13 cellular contexts compared by ENCODE assay signal in genomic region chr1:229325873-229326502, GRCh38. TPM values are rescaled to one million over a fixed set of nuclear protein-coding genes. Genes with fewer than 3 reads are reported as not detected.
DNase-seq lines count a peak whose midpoint lies in the region; ATAC-seq and TF ChIP-seq lines count a peak whose summit lies in the region.
"Had no signal": no experiment of that assay in that cellular context is flagged by ENCODE, and none has a peak within 500 bp of the region (broad histone marks: within the 10 kb centered on the region; RNA-seq: fewer than 3 reads in every experiment).

No MANE protein-coding gene starts in this region.

- no peaks in the 10 kb centered on the region; the same call in 1 of the 2 replicates for H3K79me2 ChIP-seq in H9 (ENCODE audit: insufficient read depth, low read length)

- H2BK15ac ChIP-seq in H9 (ENCODE audit: low read depth, low read length), result no peak overlapping the region

- no peak overlapping the region for H2BK12ac ChIP-seq in H9 (ENCODE audit: insufficient read length, low read depth, low read length)

- no peak overlapping the region for H2BK20ac ChIP-seq in H9 (ENCODE audit: low read depth, low read length, poor library complexity, severe bottlenecking)

- POLR2A ChIA-PET in activated CD4-positive, alpha-beta memory T cell treated with anti-CD3 and anti-CD28 coated beads, Interleukin-2, amount 10 ng/mL, durations not matched to agents 7 days and 5 days (lab: Charles Lee), result interaction anchor here (1.0 to 2.9 kb wide), 6 partner anchors 10 to 115 kb away, joined by 3 to 14 read pairs (median 4); partner anchors contain the start of genes CCSAP and RAB4A

- H3K27me3 Mint-ChIP-seq in H9 (ENCODE audit: low read depth) (no peaks in the 10 kb centered on the region), naive B cell (no peaks in the 10 kb centered on the region)
- no peaks in the 10 kb centered on the region for H3K27me3 Mint-ChIP-seq in activated CD4-positive, alpha-beta memory T cell treated with anti-CD3 and anti-CD28 coated beads, Interleukin-2, amount 10 ng/mL, durations not matched to agents 7 days and 5 days

- no peak overlapping the region for H3K56ac ChIP-seq in H9 (ENCODE audit: insufficient read length, low read depth, low read length)

- no peak overlapping the region for H4K91ac ChIP-seq in H9 (ENCODE audit: insufficient read length, low read depth, low read length)

- H2AFZ ChIP-seq in H9 (ENCODE audit: low read length), result no peak overlapping the region

- H3K9me3 Mint-ChIP-seq in H9, result no peaks in the 10 kb centered on the region
- H3K9me3 Mint-ChIP-seq in activated CD4-positive, alpha-beta memory T cell treated with anti-CD3 and anti-CD28 coated beads, Interleukin-2, amount 10 ng/mL, durations not matched to agents 7 days and 5 days, result no peaks in the 10 kb centered on the region
- H3K9me3 Mint-ChIP-seq in naive B cell, result no peaks in the 10 kb centered on the region

- no peak overlapping the region for H3K4me3 ChIP-seq in BLaER1
- H3K4me3 ChIP-seq: gastrocnemius medialis, pancreas had no signal

- H3K27me3 ChIP-seq in BLaER1 (no peaks in the 10 kb centered on the region), H9 (ENCODE audit: insufficient read depth, low read length) (no peaks in the 10 kb centered on the region)
- H3K27me3 ChIP-seq: gastrocnemius medialis, pancreas had no signal

- H3K36me3 Mint-ChIP-seq in H9 (ENCODE audit: insufficient read depth in 1 of 3, low read depth in 3 of 3) (peaks cover 10 to 53% (median 36%) of the 10 kb centered on the region in 3 experiments; a peak in 6 of 7 replicates), naive B cell (peaks cover 10 to 18% of the 10 kb centered on the region in 2 donors)
- peaks cover 51% of the 10 kb centered on the region for H3K36me3 Mint-ChIP-seq in activated CD4-positive, alpha-beta memory T cell treated with anti-CD3 and anti-CD28 coated beads, Interleukin-2, amount 10 ng/mL, durations not matched to agents 7 days and 5 days (ENCODE audit: low read depth)

- TF ChIP-seq CTCF in H9 (conservative IDR thresholded peaks at IDR 0.05), result no peak

- H2BK5ac ChIP-seq in H9 (ENCODE audit: insufficient read length, low read length), result no peak overlapping the region

- no peak overlapping the region for H2AK5ac ChIP-seq in H9 (ENCODE audit: insufficient read length, low read length)

- H2BK120ac ChIP-seq in H9 (ENCODE audit: low read depth, low read length, poor library complexity, severe bottlenecking), result no peak overlapping the region

- H3K23me2 ChIP-seq in H9 (ENCODE audit: insufficient read length, low read depth, low read length, poor library complexity, severe bottlenecking), result no peaks in the 10 kb centered on the region

- H3K18ac ChIP-seq in H9 (ENCODE audit: insufficient read length, low read depth, low read length), result no peak overlapping the region

- no peak overlapping the region for H3K4ac ChIP-seq in H9 (ENCODE audit: low read depth, low read length)

- peak overlapping the region in 2 of 3 experiments; percentile 45 to 71; a peak in 2 of 7 replicates for H3K27ac Mint-ChIP-seq in H9
- H3K27ac Mint-ChIP-seq in activated CD4-positive, alpha-beta memory T cell treated with anti-CD3 and anti-CD28 coated beads, Interleukin-2, amount 10 ng/mL, durations not matched to agents 7 days and 5 days, result peak overlapping the region; percentile 78
- H3K27ac Mint-ChIP-seq in naive B cell, result peak overlapping the region in 5 of 6 donors; percentile 86 to 92 (median 89)

- DNase-seq in H9 (no peak), naive B cell (peak; percentile 19), NCI-H2171 (lab: John Stamatoyannopoulos, UW) (no peak), RKO (ENCODE audit: low spot score) (no peak)
- DNase-seq in activated CD4-positive, alpha-beta memory T cell treated with anti-CD3 and anti-CD28 coated beads, Interleukin-2, amount 10 ng/mL, durations not matched to agents 7 days and 5 days, result no peak
- DNase-seq: gastrocnemius medialis; left colon; NCI-H748 treated with DMSO at 0.1 percent for 48 hours; pancreas; stimulated activated CD4-positive, alpha-beta T cell treated with anti-CD3 and anti-CD28 coated beads, Interleukin-4, amount 100 ng/mL, for 24 hours had no signal

- no CpG with 5 or more reads among the region's 10 CpGs for WGBS in H9 (ENCODE audit: extremely low coverage, insufficient read length, low lambda C conversion rate)

- H4K5ac ChIP-seq in H9 (ENCODE audit: insufficient read length, low read depth, low read length), result no peak overlapping the region

- H3K27ac ChIP-seq in BLaER1 (peak overlapping the region; percentile 37; the same call in 1 of the 2 replicates), H9 (ENCODE audit: insufficient read length, low read depth, low read length) (no peak overlapping the region)
- H3K27ac ChIP-seq: gastrocnemius medialis, pancreas had no signal

- H3K4me1 ChIP-seq in BLaER1, result peaks cover 13% of the 10 kb centered on the region
- no peaks in the 10 kb centered on the region for H3K4me1 ChIP-seq in H9 (ENCODE audit: insufficient read depth, low read length)
- H3K4me1 ChIP-seq: gastrocnemius medialis, pancreas had no signal

- no peaks in the 10 kb centered on the region for H3K79me1 ChIP-seq in H9 (ENCODE audit: insufficient read depth, low read depth, low read length, poor library complexity, severe bottlenecking)

- peak overlapping the region; percentile 33 for H3K4me2 ChIP-seq in BLaER1
- H3K4me2 ChIP-seq in H9 (ENCODE audit: insufficient read depth, insufficient read length, low read length), result no peak overlapping the region

- no peak overlapping the region for H3K9ac ChIP-seq in BLaER1
- no peak overlapping the region for H3K9ac ChIP-seq in H9 (ENCODE audit: extremely low read depth, insufficient read length, low read length)

- peaks cover 7 to 13% of the 10 kb centered on the region in 2 experiments for H3K4me1 Mint-ChIP-seq in H9
- peaks cover 40% of the 10 kb centered on the region for H3K4me1 Mint-ChIP-seq in activated CD4-positive, alpha-beta memory T cell treated with anti-CD3 and anti-CD28 coated beads, Interleukin-2, amount 10 ng/mL, durations not matched to agents 7 days and 5 days
- peaks cover 11 to 43% (median 30%) of the 10 kb centered on the region in 3 donors for H3K4me1 Mint-ChIP-seq in naive B cell

- ATAC-seq in naive B cell (ENCODE audit: low read depth in 2 of 2) (peak in 1 of 2 donors; percentile 51), GM18868 (IDR thresholded peaks at IDR 0.05; ENCODE audit: unreplicated experiment) (no peak), GM18502 (IDR thresholded peaks at IDR 0.05; ENCODE audit: poor library complexity, unreplicated experiment) (no peak)
- ATAC-seq: gastrocnemius medialis, left colon had no signal

- H4K20me1 ChIP-seq in BLaER1 (peaks cover 21% of the 10 kb centered on the region; the same call in 1 of the 2 replicates), H9 (ENCODE audit: control insufficient read depth, insufficient read depth, insufficient read length) (no peaks in the 10 kb centered on the region)

- no peak overlapping the region for H3K4me3 Mint-ChIP-seq in H9
- H3K4me3 Mint-ChIP-seq in activated CD4-positive, alpha-beta memory T cell treated with anti-CD3 and anti-CD28 coated beads, Interleukin-2, amount 10 ng/mL, durations not matched to agents 7 days and 5 days, result peak overlapping the region; percentile 52
- H3K4me3 Mint-ChIP-seq in naive B cell, result peak overlapping the region in 6 of 8 donors; percentile 60 to 88 (median 73)

- H3K14ac ChIP-seq in H9 (ENCODE audit: insufficient read depth, low read length), result no peak overlapping the region; the same call in 1 of the 2 replicates

- H3K9me3 ChIP-seq in BLaER1 (no peaks in the 10 kb centered on the region), H9 (ENCODE audit: control insufficient read depth, low read depth, low read length) (no peaks in the 10 kb centered on the region)
- H3K9me3 ChIP-seq: gastrocnemius medialis, pancreas had no signal

- H3K23ac ChIP-seq in H9 (ENCODE audit: insufficient read length, low read depth, low read length), result no peak overlapping the region

- CTCF ChIA-PET in activated CD4-positive, alpha-beta memory T cell treated with anti-CD3 and anti-CD28 coated beads, Interleukin-2, amount 10 ng/mL, durations not matched to agents 7 days and 5 days (lab: Charles Lee), result no interaction called here

- peaks cover 89% of the 10 kb centered on the region for H3K36me3 ChIP-seq in BLaER1

- no peak overlapping the region for H4K8ac ChIP-seq in H9 (replicated peaks; ENCODE audit: insufficient read length, low read depth, low read length)

- H3T11ph ChIP-seq in H9 (ENCODE audit: low read length), result no peak overlapping the region

RNA-seq across cellular contexts. Expression of gene CCSAP, which starts 16.9 kb away (rescaled TPM):
- 8.5 TPM in 2 replicates for total RNA-seq in H9 (2021)
- total RNA-seq in activated CD4-positive, alpha-beta memory T cell treated with anti-CD3 and anti-CD28 coated beads, Interleukin-2, amount 10 ng/mL, durations not matched to agents 7 days and 5 days, result 10 to 100 TPM; 13.1 to 13.4 TPM
- polyA plus RNA-seq in naive B cell (ENCODE audit: low read depth in 6 of 6), result 1 to 10 TPM in 5 of 6 donors, under 1 TPM in 1; 0.13 to 3.3 (median 2.4) TPM

RNA-seq across cellular contexts. Expression of gene RAB4A, which starts 55.1 kb away (rescaled TPM):
- 64.2 and 66.7 TPM in 2 replicates for total RNA-seq in H9 (2021)
- total RNA-seq in activated CD4-positive, alpha-beta memory T cell treated with anti-CD3 and anti-CD28 coated beads, Interleukin-2, amount 10 ng/mL, durations not matched to agents 7 days and 5 days, result 10 to 100 TPM; 30.9 to 38.0 TPM
- polyA plus RNA-seq in naive B cell (ENCODE audit: low read depth in 6 of 6), result 10 to 100 TPM; 16.5 to 26.6 (median 23.2) TPM

Comparison
In these comparisons a context has a peak if more than half of its experiments do, and no peak if none do; other contexts are left out.
1. H3K4me3 Mint-ChIP-seq: peak in activated CD4-positive, alpha-beta memory T cell treated with anti-CD3 and anti-CD28 coated beads, Interleukin-2, amount 10 ng/mL, durations not matched to agents 7 days and 5 days (single experiment) and naive B cell (6 of 8); none in H9 (0 of 2).
2. Peak in every context shown above with its lines, with median percentiles within 50 percentile points of each other: H3K27ac Mint-ChIP-seq.